In the genomic region with DNA sequence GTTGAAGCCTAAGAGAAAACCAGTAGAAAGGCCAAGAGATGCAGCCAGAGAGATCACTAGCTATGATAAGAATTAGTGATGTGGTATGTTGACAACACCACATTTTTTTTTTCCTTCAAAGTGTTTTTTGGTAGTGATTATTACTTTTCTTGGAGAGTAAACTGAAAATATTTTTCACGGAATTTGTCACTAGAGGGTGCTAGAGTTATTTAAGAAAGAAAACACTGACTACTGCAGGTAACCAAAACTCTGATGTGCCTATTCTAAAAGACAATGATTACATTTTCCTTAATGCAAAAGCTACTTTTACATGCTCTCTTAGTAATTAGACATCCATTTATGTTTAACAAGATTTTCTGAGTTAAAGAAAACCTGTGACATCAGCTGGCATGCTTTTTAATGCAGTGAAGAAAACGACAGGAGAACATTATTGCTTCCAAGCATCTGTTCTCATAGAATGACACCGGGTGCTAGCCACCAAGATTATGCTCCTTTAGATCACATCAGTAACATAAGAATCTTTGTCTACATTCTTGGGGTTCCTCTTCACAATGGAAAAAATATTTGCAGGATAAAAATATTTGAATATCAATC, we compare ENCODE assay signal across 8 cellular contexts. TPM values are rescaled to one million over a fixed set of nuclear protein-coding genes. Genes with fewer than 3 reads are reported as not detected.
DNase-seq lines count a peak whose midpoint lies in the region; ATAC-seq and TF ChIP-seq lines count a peak whose summit lies in the region.

No MANE protein-coding gene starts in this region.

- H3K36me3 ChIP-seq in Karpas-422 (ENCODE audit: insufficient read depth, low read length) (no peaks in the 10 kb centered on the region), RWPE2 (ENCODE audit: low read depth) (no peaks in the 10 kb centered on the region)

- H3K4me1 Mint-ChIP-seq in activated T-cell treated with anti-CD3 and anti-CD28 coated beads, Interleukin-2, amount 50 U/mL, for 72 hours (ENCODE audit: low read depth): no peaks in the 10 kb centered on the region

- no peak for ATAC-seq in RWPE2 (ENCODE audit: low read depth)
- no peak for ATAC-seq in activated T-cell treated with anti-CD3 and anti-CD28 coated beads, Interleukin-2, amount 50 U/mL, for 72 hours (replicated peaks in 1 of 2)

- no peaks in the 10 kb centered on the region for H3K9me2 ChIP-seq in Karpas-422 (replicated peaks; ENCODE audit: insufficient read depth, low read length)

- DNase-seq in NOMO-1 treated with DMSO at 0.1 percent for 48 hours (lab: John Stamatoyannopoulos, UW; ENCODE audit: unreplicated experiment): peak; percentile 53
- DNase-seq in NOMO-1 treated with dmso at 0.1 percent for 144 hours (lab: John Stamatoyannopoulos, UW; ENCODE audit: unreplicated experiment): no peak
- peak; percentile 78 for DNase-seq in Karpas-422
- DNase-seq in RWPE2 (ENCODE audit: low spot score): no peak
- DNase-seq in foreskin melanocyte: peak; percentile 13
- peak; percentile 82 for DNase-seq in superior temporal gyrus (ENCODE audit: extremely low spot score)
- no peak for DNase-seq in activated T-cell treated with anti-CD3 and anti-CD28 coated beads, Interleukin-2, amount 50 U/mL, for 72 hours
- DNase-seq in activated CD4-positive, alpha-beta T cell treated with anti-CD3 and anti-CD28 coated beads, Interleukin-2, amount 50 U/mL, for 48 hours: no peak

- H3K9me3 ChIP-seq in Karpas-422 (ENCODE audit: low read length): no peaks in the 10 kb centered on the region
- no peaks in the 10 kb centered on the region for H3K9me3 ChIP-seq in RWPE2 (ENCODE audit: severe bottlenecking)

- H3K27me3 Mint-ChIP-seq in activated T-cell treated with anti-CD3 and anti-CD28 coated beads, Interleukin-2, amount 50 U/mL, for 72 hours (ENCODE audit: low read depth): no peaks in the 10 kb centered on the region

- no peaks in the 10 kb centered on the region for H3K79me2 ChIP-seq in Karpas-422 (ENCODE audit: low read length)

- H3K4me3 ChIP-seq in Karpas-422 (ENCODE audit: low read length) (no peak overlapping the region), RWPE2 (ENCODE audit: severe bottlenecking) (no peak overlapping the region)

- H3K4me2 ChIP-seq in Karpas-422 (ENCODE audit: low read depth, low read length, poor library complexity, severe bottlenecking): no peak overlapping the region

- H3K4me1 ChIP-seq in Karpas-422 (ENCODE audit: low read length) (no peaks in the 10 kb centered on the region), RWPE2 (ENCODE audit: insufficient read depth, poor library complexity, severe bottlenecking) (no peaks in the 10 kb centered on the region)

- H3K4me3 Mint-ChIP-seq in activated T-cell treated with anti-CD3 and anti-CD28 coated beads, Interleukin-2, amount 50 U/mL, for 72 hours: no peak overlapping the region

- H3K36me3 Mint-ChIP-seq in activated T-cell treated with anti-CD3 and anti-CD28 coated beads, Interleukin-2, amount 50 U/mL, for 72 hours (ENCODE audit: insufficient read depth in 2 of 2): no peaks in the 10 kb centered on the region

- H3K9me3 Mint-ChIP-seq in activated T-cell treated with anti-CD3 and anti-CD28 coated beads, Interleukin-2, amount 50 U/mL, for 72 hours: no peaks in the 10 kb centered on the region

- H3K9ac ChIP-seq in Karpas-422 (ENCODE audit: low read length): no peak overlapping the region

- H3K27ac ChIP-seq in Karpas-422 (ENCODE audit: low read length) (no peak overlapping the region), RWPE2 (ENCODE audit: poor library complexity, severe bottlenecking) (no peak overlapping the region)

- H3K27ac Mint-ChIP-seq in activated T-cell treated with anti-CD3 and anti-CD28 coated beads, Interleukin-2, amount 50 U/mL, for 72 hours: no peak overlapping the region

- no peaks in the 10 kb centered on the region for H4K20me1 ChIP-seq in Karpas-422 (ENCODE audit: insufficient read depth, low read depth, low read length)

- H3K27me3 ChIP-seq in Karpas-422 (ENCODE audit: low read length) (no peaks in the 10 kb centered on the region), RWPE2 (ENCODE audit: insufficient read depth, poor library complexity, severe bottlenecking) (no peaks in the 10 kb centered on the region)

- no peak overlapping the region for H2AFZ ChIP-seq in Karpas-422 (ENCODE audit: low read length)

- TF ChIP-seq CTCF in RWPE2 (IDR thresholded peaks at IDR 0.05; ENCODE audit: poor library complexity, severe bottlenecking): peak; percentile 78

RNA-seq across cellular contexts. Expression of a gene that starts 28.8 kb away (rescaled TPM):
- total RNA-seq in Karpas-422 (2014; rRNA removed; shearing (Covaris generic); ENCODE audit: low replicate concordance): 1.9 and 2.0 TPM in 2 replicates
- total RNA-seq in activated T-cell treated with anti-CD3 and anti-CD28 coated beads, Interleukin-2, amount 50 U/mL, for 72 hours: 1 to 10 TPM; 2.8 to 3.4 TPM

RNA-seq across cellular contexts. Expression of a gene that starts 28.9 kb away (rescaled TPM):
- total RNA-seq in Karpas-422 (2014; rRNA removed; shearing (Covaris generic); ENCODE audit: low replicate concordance): 10.6 and 28.0 TPM in 2 replicates
- 10 to 100 TPM; 22.4 to 34.1 TPM for total RNA-seq in activated T-cell treated with anti-CD3 and anti-CD28 coated beads, Interleukin-2, amount 50 U/mL, for 72 hours

Comparison
In these comparisons a context has a peak if more than half of its experiments do, and no peak if none do; other contexts are left out.
1. DNase-seq: peak in NOMO-1 treated with DMSO at 0.1 percent for 48 hours (single experiment), Karpas-422 (single experiment), foreskin melanocyte (single experiment) and superior temporal gyrus (single experiment); none in NOMO-1 treated with dmso at 0.1 percent for 144 hours (single experiment), RWPE2 (single experiment), activated T-cell treated with anti-CD3 and anti-CD28 coated beads, Interleukin-2, amount 50 U/mL, for 72 hours (0 of 2) and activated CD4-positive, alpha-beta T cell treated with anti-CD3 and anti-CD28 coated beads, Interleukin-2, amount 50 U/mL, for 48 hours (0 of 2).